Comparison of ENCODE assay signal across 8 cellular contexts in the genomic region with DNA sequence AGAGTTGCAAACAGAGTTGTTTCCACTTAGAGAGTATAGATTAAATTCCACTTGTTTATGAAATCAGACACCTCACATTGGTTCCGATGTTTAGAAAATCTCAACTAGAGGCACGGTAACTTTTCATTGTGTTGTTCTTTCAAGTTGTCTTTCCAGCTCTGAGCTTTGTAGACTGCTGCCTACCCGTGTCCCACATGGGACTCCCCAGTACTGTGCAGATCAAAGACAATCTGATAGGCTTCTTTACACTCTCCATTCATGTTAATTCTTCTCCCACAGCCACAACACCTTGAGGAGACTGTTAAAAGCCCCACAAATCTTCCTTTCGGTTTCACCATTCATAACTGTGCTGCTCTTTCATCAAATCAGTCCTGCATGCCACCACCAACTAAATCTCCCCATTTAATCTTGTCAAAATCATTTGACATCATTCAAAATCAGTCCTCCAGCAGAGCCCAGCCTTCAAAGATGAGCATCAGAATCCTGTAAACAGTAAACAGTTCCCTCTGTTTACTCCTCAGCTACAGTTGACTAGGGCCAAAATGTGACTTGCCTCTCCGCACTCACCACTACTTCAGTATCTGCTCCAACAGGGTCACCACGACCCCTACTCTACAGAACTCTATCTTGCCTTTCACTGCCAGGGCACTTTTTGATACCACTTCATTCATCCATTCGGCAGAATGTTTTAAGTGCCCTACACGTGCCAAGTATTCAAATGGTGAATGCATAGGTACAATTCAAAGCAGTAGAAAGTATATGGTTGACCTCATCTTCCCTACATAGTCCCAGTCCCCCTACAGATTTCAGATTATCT. TPM values are rescaled to one million over a fixed set of nuclear protein-coding genes. Genes with fewer than 3 reads are reported as not detected.
A peak's percentile ranks its signal among the peaks of the same experiment; 100 is the strongest.
DNase-seq lines count a peak whose midpoint lies in the region; ATAC-seq and TF ChIP-seq lines count a peak whose summit lies in the region.

No MANE protein-coding gene starts in this region.

- peak; percentile 6 to 87 (median 55) for DNase-seq in CD4-positive, CD25-positive, alpha-beta regulatory T cell
- no peak for DNase-seq in RWPE2 (ENCODE audit: low spot score)
- DNase-seq in retina, result no peak
- DNase-seq in C1 segment of cervical spinal cord (lab: John Stamatoyannopoulos, UW), result no peak
- DNase-seq in cerebellum (ENCODE audit: low spot score), result no peak

- TF ChIP-seq CTCF in RWPE2 (IDR thresholded peaks at IDR 0.05; ENCODE audit: poor library complexity, severe bottlenecking), result no peak

- peak overlapping the region; percentile 79 for H3K4me3 ChIP-seq in CD4-positive, CD25-positive, alpha-beta regulatory T cell (ENCODE audit: low read depth, low read length)
- H3K4me3 ChIP-seq in RWPE2 (ENCODE audit: severe bottlenecking), result no peak overlapping the region
- peak overlapping the region in 1 of 2 donors; percentile 35 for H3K4me3 ChIP-seq in esophagus (ENCODE audit: low read depth in 1 of 2, low read length in 2 of 2)
- H3K4me3 ChIP-seq in subcutaneous abdominal adipose tissue (ENCODE audit: low read depth in 1 of 5, low read length in 5 of 5), result peak overlapping the region; percentile 13 to 53 (median 45)

- H3K4me1 Mint-ChIP-seq in CD4-positive, CD25-positive, alpha-beta regulatory T cell, result peaks cover 22 to 82% (median 62%) of the 10 kb centered on the region in 4 donors

- H3K27ac ChIP-seq in CD4-positive, CD25-positive, alpha-beta regulatory T cell (ENCODE audit: insufficient read depth, low read length, poor library complexity, severe bottlenecking), result peak overlapping the region; percentile 70
- H3K27ac ChIP-seq in RWPE2 (ENCODE audit: poor library complexity, severe bottlenecking) (peak overlapping the region; percentile 99), esophagus (ENCODE audit: low read depth in 2 of 2, low read length in 1 of 2) (peak overlapping the region; percentile 39 to 73), subcutaneous abdominal adipose tissue (ENCODE audit: low read depth, low read length) (peak overlapping the region; percentile 99)

- no peaks in the 10 kb centered on the region for H3K27me3 Mint-ChIP-seq in CD4-positive, CD25-positive, alpha-beta regulatory T cell

- peaks cover 14% of the 10 kb centered on the region for H3K36me3 ChIP-seq in CD4-positive, CD25-positive, alpha-beta regulatory T cell (ENCODE audit: control insufficient read depth, insufficient read depth, low read length)
- H3K36me3 ChIP-seq in RWPE2 (ENCODE audit: low read depth) (peaks cover 96% of the 10 kb centered on the region), esophagus (ENCODE audit: control insufficient read depth in 2 of 2, insufficient read depth in 2 of 2, low read length in 1 of 2) (peaks cover 0 to 3% of the 10 kb centered on the region in 2 donors), subcutaneous abdominal adipose tissue (ENCODE audit: control insufficient read depth in 5 of 5, insufficient read depth in 5 of 5, low read length in 5 of 5) (peaks cover 9 to 28% (median 14%) of the 10 kb centered on the region in 5 donors)

- no peaks in the 10 kb centered on the region for H3K27me3 ChIP-seq in CD4-positive, CD25-positive, alpha-beta regulatory T cell (ENCODE audit: control insufficient read depth, insufficient read depth, low read length)
- H3K27me3 ChIP-seq in RWPE2 (ENCODE audit: insufficient read depth, poor library complexity, severe bottlenecking), result no peaks in the 10 kb centered on the region
- H3K27me3 ChIP-seq in esophagus (ENCODE audit: control insufficient read depth in 1 of 2, insufficient read depth in 2 of 2, low read length in 2 of 2), result no peaks in the 10 kb centered on the region
- no peaks in the 10 kb centered on the region for H3K27me3 ChIP-seq in subcutaneous abdominal adipose tissue (ENCODE audit: control insufficient read depth in 5 of 5, insufficient read depth in 4 of 5, low read length in 5 of 5)

- peaks cover 64% of the 10 kb centered on the region for H3K4me1 ChIP-seq in CD4-positive, CD25-positive, alpha-beta regulatory T cell (ENCODE audit: control insufficient read depth, insufficient read depth, low read length, poor library complexity, severe bottlenecking)
- peaks cover 89% of the 10 kb centered on the region for H3K4me1 ChIP-seq in RWPE2 (ENCODE audit: insufficient read depth, poor library complexity, severe bottlenecking)
- H3K4me1 ChIP-seq in esophagus (ENCODE audit: control insufficient read depth in 2 of 2, insufficient read depth in 2 of 2, low read length in 1 of 2), result peaks cover 0 to 12% of the 10 kb centered on the region in 2 donors
- peaks cover 30 to 81% (median 76%) of the 10 kb centered on the region in 5 donors for H3K4me1 ChIP-seq in subcutaneous abdominal adipose tissue (ENCODE audit: control insufficient read depth in 5 of 5, insufficient read depth in 5 of 5, low read length in 5 of 5)

- WGBS in esophagus, 2 donors, result 32 to 40% methylated on average over 8 of the region's 8 CpGs

- H3K9ac ChIP-seq in subcutaneous abdominal adipose tissue (ENCODE audit: low read length in 5 of 5), result peak overlapping the region in 3 of 5 donors; percentile 12 to 67 (median 44)

- peak; percentile 70 to 86 for ATAC-seq in CD4-positive, CD25-positive, alpha-beta regulatory T cell (ENCODE audit: low read depth in 2 of 2)
- ATAC-seq in GM21526 (IDR thresholded peaks at IDR 0.05; ENCODE audit: low FRiP score, unreplicated experiment) (peak; percentile 59), RWPE2 (ENCODE audit: low read depth) (no peak)

- H3K36me3 Mint-ChIP-seq in CD4-positive, CD25-positive, alpha-beta regulatory T cell, result peaks cover 19% of the 10 kb centered on the region

- no peaks in the 10 kb centered on the region for H3K9me3 ChIP-seq in CD4-positive, CD25-positive, alpha-beta regulatory T cell (ENCODE audit: control insufficient read depth in 2 of 2, low read length in 2 of 2)
- H3K9me3 ChIP-seq in RWPE2 (ENCODE audit: severe bottlenecking) (no peaks in the 10 kb centered on the region), esophagus (ENCODE audit: control insufficient read depth in 2 of 2, insufficient read depth in 1 of 2, low read depth in 1 of 2, low read length in 1 of 2) (no peaks in the 10 kb centered on the region), subcutaneous abdominal adipose tissue (ENCODE audit: control insufficient read depth in 5 of 5, low read length in 5 of 5) (no peaks in the 10 kb centered on the region)

- peak overlapping the region; percentile 55 to 91 (median 68) for H3K4me3 Mint-ChIP-seq in CD4-positive, CD25-positive, alpha-beta regulatory T cell

- H3K9me3 Mint-ChIP-seq in CD4-positive, CD25-positive, alpha-beta regulatory T cell, result no peaks in the 10 kb centered on the region

- H3K27ac Mint-ChIP-seq in CD4-positive, CD25-positive, alpha-beta regulatory T cell, result peak overlapping the region; percentile 15 to 81 (median 48)

RNA-seq across cellular contexts. Expression of gene ANXA2, which starts 8.3 kb away (rescaled TPM):
- total RNA-seq in CD4-positive, CD25-positive, alpha-beta regulatory T cell, result 261 TPM
- 1,000 to 10,000 TPM in 2 of 4 donors, 100 to 1,000 TPM in 2; 681 to 1,236 (median 896) TPM for polyA plus RNA-seq in CD4-positive, CD25-positive, alpha-beta regulatory T cell
- 1,000 to 10,000 TPM; 1,972 to 2,098 TPM for polyA plus RNA-seq in esophagus
- total RNA-seq in cerebellum, result 63.1 TPM

Comparison
In these comparisons a context has a peak if more than half of its experiments do, and no peak if none do; other contexts are left out.
1. DNase-seq: peak in CD4-positive, CD25-positive, alpha-beta regulatory T cell (3 of 3); none in RWPE2 (single experiment), retina (single experiment), C1 segment of cervical spinal cord (0 of 14) and cerebellum (single experiment).
2. Peak in every context shown above with its lines, with median percentiles within 50 percentile points of each other: H3K27ac ChIP-seq.